In genomic region chr15:57031605-57032004, GRCh38 we compare ENCODE assay signal across 1 cellular context.
TF ChIP-seq lines count a peak whose summit lies in the region.

No MANE protein-coding gene starts in this region.

TF ChIP-seq in K562, 482 proteins besides CTCF, POLR2A, EP300 and RAD21 (continued from another document and continues in another):
- TF ChIP-seq PML (IDR thresholded peaks at IDR 0.05; ENCODE audit: low read length) (no peak), ZFP1 (CRISPR knock-in tag; IDR thresholded peaks at IDR 0.05) (no peak), ASH1L (IDR thresholded peaks at IDR 0.05; ENCODE audit: borderline replicate concordance, low read depth, partially characterized antibody) (no peak), RCOR1 (IDR thresholded peaks at IDR 0.05; ENCODE audit: borderline replicate concordance in 1 of 2, low read depth in 2 of 2, low read length in 2 of 2) (no peak), ZNF184 (CRISPR knock-in tag; IDR thresholded peaks at IDR 0.05) (no peak), THRAP3 (IDR thresholded peaks at IDR 0.05; ENCODE audit: borderline replicate concordance) (no peak), CREB5 (CRISPR knock-in tag; IDR thresholded peaks at IDR 0.05) (no peak), MBD2 (IDR thresholded peaks at IDR 0.05; ENCODE audit: borderline replicate concordance, low read depth) (no peak), ARID3A (IDR thresholded peaks at IDR 0.05; ENCODE audit: borderline replicate concordance, low read depth, low read length) (no peak), USF2 (CRISPR knock-in tag; IDR thresholded peaks at IDR 0.05) (peak; percentile 61), MAFG (tag; conservative IDR thresholded peaks at IDR 0.05) (no peak), SMC3 (conservative IDR thresholded peaks at IDR 0.05; ENCODE audit: insufficient read depth, low read depth, low read length) (no peak), DDX20 (tag; IDR thresholded peaks at IDR 0.05; ENCODE audit: low read depth) (no peak), ZNF3 (CRISPR knock-in tag; IDR thresholded peaks at IDR 0.05) (no peak), MGA (IDR thresholded peaks at IDR 0.05) (peak; percentile 37; the same call in 1 of the 2 replicates), FIP1L1 (IDR thresholded peaks at IDR 0.05; ENCODE audit: low read depth, low read length, poor library complexity, severe bottlenecking) (no peak), HMGXB4 (CRISPR knock-in tag; IDR thresholded peaks at IDR 0.05) (no peak), CHD1 (IDR thresholded peaks at IDR 0.05; ENCODE audit: low read length) (no peak), RBM34 (IDR thresholded peaks at IDR 0.05; ENCODE audit: borderline replicate concordance, insufficient read depth, low read length) (no peak), TAF7 (tag; IDR thresholded peaks at IDR 0.05) (no peak), KDM5B (IDR thresholded peaks at IDR 0.05; ENCODE audit: insufficient replicate concordance, low read depth, low read length) (no peak), ZFX (CRISPR knock-in tag; IDR thresholded peaks at IDR 0.05) (no peak), CHD2 (IDR thresholded peaks at IDR 0.05; ENCODE audit: low read depth, low read length) (no peak), POLR2H (tag; IDR thresholded peaks at IDR 0.05; ENCODE audit: low read depth) (no peak), PRDM10 (IDR thresholded peaks at IDR 0.05; ENCODE audit: partially characterized antibody) (peak; percentile 33), L3MBTL2 (IDR thresholded peaks at IDR 0.05) (peak; percentile 26; the same call in 1 of the 2 replicates), LARP7 (IDR thresholded peaks at IDR 0.05) (no peak), ZNF347 (CRISPR knock-in tag; IDR thresholded peaks at IDR 0.05; ENCODE audit: low read depth) (no peak), TSC22D4 (tag; IDR thresholded peaks at IDR 0.05) (no peak), ZNF589 (CRISPR knock-in tag; IDR thresholded peaks at IDR 0.05; ENCODE audit: low read depth) (no peak), GATAD2B (IDR thresholded peaks at IDR 0.05; ENCODE audit: borderline replicate concordance) (no peak), FOXP1 (CRISPR knock-in tag; IDR thresholded peaks at IDR 0.05) (no peak), PHF20 (IDR thresholded peaks at IDR 0.05; ENCODE audit: partially characterized antibody) (peak; percentile 56), TBP (optimal IDR thresholded peaks at IDR 0.05; ENCODE audit: low read depth, low read length) (no peak)
